Comparison of ENCODE assay signal across 7 cellular contexts in genomic region chr9:116589392-116590354, GRCh38.
DNase-seq lines count a peak whose midpoint lies in the region; ATAC-seq and TF ChIP-seq lines count a peak whose summit lies in the region.

No MANE protein-coding gene starts in this region.

- no peak for TF ChIP-seq POLR2A in stomach (IDR thresholded peaks at IDR 0.05)

- no peak for ATAC-seq in GM19023 (IDR thresholded peaks at IDR 0.05; ENCODE audit: unreplicated experiment)

- H3K79me2 ChIP-seq in PC-9 (ENCODE audit: low read depth) (no peaks in the 10 kb centered on the region), fibroblast of lung (ENCODE audit: control insufficient read depth, insufficient read depth, low read length) (no peaks in the 10 kb centered on the region)

- 66 to 83% (median 75%) methylated on average over 5 to 7 of the region's 7 CpGs for WGBS in stomach, 5 donors

- TF ChIP-seq EP300 in stomach (IDR thresholded peaks at IDR 0.05), result no peak

- H3K4me3 ChIP-seq in PC-9 (no peak overlapping the region), fibroblast of lung (replicated peaks in 1 of 4; ENCODE audit: control extremely low read depth in 1 of 4, insufficient read depth in 1 of 4, low read depth in 3 of 4, low read length in 4 of 4) (no peak overlapping the region), stomach (no peak overlapping the region)

- H2AFZ ChIP-seq in PC-9, result no peak overlapping the region
- no peak overlapping the region for H2AFZ ChIP-seq in fibroblast of lung (ENCODE audit: low read length)

- no peaks in the 10 kb centered on the region for H3K4me1 ChIP-seq in PC-9 (replicated peaks; ENCODE audit: insufficient read depth)
- no peaks in the 10 kb centered on the region for H3K4me1 ChIP-seq in fibroblast of lung (ENCODE audit: control insufficient read depth, extremely low read depth, insufficient read depth, low read length)
- H3K4me1 ChIP-seq in stomach, result no peaks in the 10 kb centered on the region

- peak; percentile 43 for DNase-seq in GM03348 (ENCODE audit: low spot score)
- peak; percentile 79 for DNase-seq in HCEC 1CT
- DNase-seq in PC-9, result peak in 1 of 2 experiments; percentile 37
- DNase-seq in fibroblast of lung (ENCODE audit: low read depth in 2 of 2), result peak; percentile 19 to 67
- DNase-seq in stomach, result no peak
- no peak for DNase-seq in NCI-H1930 (lab: John Stamatoyannopoulos, UW)

- no peaks in the 10 kb centered on the region; the same call in 1 of the 2 replicates for H3K9me2 ChIP-seq in PC-9 (ENCODE audit: insufficient read depth)

- H3K4me2 ChIP-seq in PC-9, result no peak overlapping the region
- no peak overlapping the region for H3K4me2 ChIP-seq in fibroblast of lung (ENCODE audit: extremely low read depth, insufficient read depth, low read length)

- H4K20me1 ChIP-seq in PC-9 (ENCODE audit: insufficient read depth) (no peaks in the 10 kb centered on the region), fibroblast of lung (ENCODE audit: control insufficient read depth, extremely low read depth, insufficient read depth, low read length) (no peaks in the 10 kb centered on the region)

- peak; percentile 63 for TF ChIP-seq CTCF in PC-9 (conservative IDR thresholded peaks at IDR 0.05)
- peak; percentile 56 to 63 for TF ChIP-seq CTCF in fibroblast of lung (conservative IDR thresholded peaks at IDR 0.05 in 1 of 2, IDR thresholded peaks at IDR 0.05 in 1 of 2; ENCODE audit: low read depth in 1 of 2, low read length in 2 of 2)
- TF ChIP-seq CTCF in stomach (IDR thresholded peaks at IDR 0.05), result peak in 4 of 7 experiments; percentile 7 to 41 (median 20)

- peaks cover 11% of the 10 kb centered on the region; the same call in 1 of the 2 replicates for H3K9me3 ChIP-seq in PC-9 (ENCODE audit: insufficient read depth, low read depth)
- no peaks in the 10 kb centered on the region for H3K9me3 ChIP-seq in fibroblast of lung (ENCODE audit: control insufficient read depth, insufficient read depth, low read depth, low read length)
- peaks cover 0 to 11% (median 2%) of the 10 kb centered on the region in 4 donors for H3K9me3 ChIP-seq in stomach

- POLR2A ChIA-PET in PC-9 (lab: Charles Lee; ENCODE audit: unreplicated experiment), result no interaction called here

- no TSS peak for BruUV-seq in PC-9 (replicated peaks; lab: Mats Ljungman, UMichigan)

- H3K36me3 ChIP-seq in PC-9 (ENCODE audit: low read depth) (no peaks in the 10 kb centered on the region), fibroblast of lung (ENCODE audit: control insufficient read depth, insufficient read depth, low read length) (no peaks in the 10 kb centered on the region), stomach (no peaks in the 10 kb centered on the region)

- intact Hi-C loops in PC-9 (cut with micrococcal nuclease; ENCODE audit: unreplicated experiment) (no loop called here), stomach (cut with DNase I; ENCODE audit: low total_unique reads) (no loop called here)

- H3K9ac ChIP-seq in fibroblast of lung (ENCODE audit: insufficient read depth, low read length), result no peak overlapping the region

- H3K27ac ChIP-seq in PC-9 (no peak overlapping the region), fibroblast of lung (ENCODE audit: insufficient read depth, low read length) (no peak overlapping the region), stomach (no peak overlapping the region)

- CTCF ChIA-PET in PC-9 (lab: Charles Lee), result no interaction called here

- H3K27me3 ChIP-seq in PC-9 (ENCODE audit: insufficient read depth, low read depth) (no peaks in the 10 kb centered on the region), fibroblast of lung (ENCODE audit: control insufficient read depth, insufficient read depth, low read length) (no peaks in the 10 kb centered on the region), stomach (no peaks in the 10 kb centered on the region)

- H3F3A ChIP-seq in PC-9 (ENCODE audit: insufficient read depth, low read depth), result no peaks in the 10 kb centered on the region

Comparison
In these comparisons a context has a peak if more than half of its experiments do, and no peak if none do; other contexts are left out.
1. DNase-seq: peak in GM03348 (single experiment), HCEC 1CT (single experiment) and fibroblast of lung (2 of 2); none in stomach (single experiment) and NCI-H1930 (0 of 2).
2. Peak in every context shown above with its lines, with median percentiles within 50 percentile points of each other: CTCF ChIP-seq.